9 cellular contexts compared by ENCODE assay signal in genomic region chr5:81815318-81815717, GRCh38.
"Had no signal": no experiment of that assay in that cellular context is flagged by ENCODE, and none has a peak within 500 bp of the region (broad histone marks: within the 10 kb centered on the region; RNA-seq: fewer than 3 reads in every experiment).

No MANE protein-coding gene starts in this region.

- ATAC-seq: GM23338, HCT116 had no signal

- H3K4me2 ChIP-seq: GM23338, KMS-11 had no signal

- H3K9me3 ChIP-seq: HAP-1 had no signal

- FAIRE-seq: HTR-8/SVneo had no signal

- H3K4me1 ChIP-seq: HAP-1 had no signal

- H3K9ac ChIP-seq: KMS-11 had no signal

- DNase-seq: H7, HFFc6, Karpas-422, KBM-7 had no signal

- H3K27ac ChIP-seq: KMS-11 had no signal

- H3K4me3 ChIP-seq: GM23338, HAP-1 had no signal

- H3K36me3 ChIP-seq: HAP-1 had no signal
